ENCODE assay signal across 22 cellular contexts in the genomic region with DNA sequence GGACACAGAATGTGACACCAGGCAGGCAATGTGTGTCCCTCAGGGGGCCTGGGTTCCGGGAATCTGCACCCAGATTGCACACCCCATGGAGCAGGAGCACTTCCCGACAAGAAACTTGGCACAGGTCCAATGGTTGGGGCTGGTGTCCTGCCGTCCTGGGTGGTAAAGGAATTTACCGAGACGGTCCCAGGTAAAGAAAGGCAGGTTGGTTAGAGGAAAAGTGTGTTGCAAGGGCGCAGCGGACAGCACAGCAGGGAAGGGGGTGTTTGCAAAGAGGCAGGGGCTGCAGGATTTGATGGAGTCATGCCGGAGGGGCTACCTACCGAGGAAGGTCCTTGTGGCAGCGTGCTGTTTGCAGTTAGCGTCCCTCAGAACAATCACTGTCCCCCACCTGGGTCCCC.
DNase-seq lines count a peak whose midpoint lies in the region; ATAC-seq, FAIRE-seq and TF ChIP-seq lines count a peak whose summit lies in the region.
"Had no signal": no experiment of that assay in that cellular context is flagged by ENCODE, and none has a peak within 500 bp of the region (broad histone marks: within the 10 kb centered on the region; RNA-seq: fewer than 3 reads in every experiment).

No MANE protein-coding gene starts in this region.

- no peaks in the 10 kb centered on the region for H3K9me3 ChIP-seq in K562 (replicated peaks; ENCODE audit: control insufficient read depth, insufficient read depth, low read depth, low read length)
- H3K9me3 ChIP-seq: HAP-1 had no signal

- WGBS in K562 (ENCODE audit: insufficient coverage, low coverage, missing lambda C conversion rate): 4% methylated on average over 10 of the region's 11 CpGs

- no peak overlapping the region for H3K4me2 ChIP-seq in K562 (ENCODE audit: insufficient read depth, low read length)

- peaks cover 8% of the 10 kb centered on the region for H3K27me3 Mint-ChIP-seq in type B pancreatic cell

- no peaks in the 10 kb centered on the region for H3K4me1 Mint-ChIP-seq in type B pancreatic cell (ENCODE audit: unreplicated experiment)
- H3K4me1 Mint-ChIP-seq: B cell; CD4-positive, alpha-beta memory T cell; IgD-negative memory B cell had no signal

- intact Hi-C loops in K562 (cut with micrococcal nuclease): no loop called here

- no peak for TF ChIP-seq RAD21 in K562 (CRISPR knock-in tag; conservative IDR thresholded peaks at IDR 0.05 in 1 of 2, IDR thresholded peaks at IDR 0.05 in 1 of 2)

- no peak overlapping the region for H3K27ac Mint-ChIP-seq in type B pancreatic cell
- H3K27ac Mint-ChIP-seq: B cell; CD4-positive, alpha-beta memory T cell; HFFc6; IgD-negative memory B cell had no signal

- TF ChIP-seq EP300 in K562 (IDR thresholded peaks at IDR 0.05; ENCODE audit: low read length): no peak

- POLR2A ChIA-PET in K562 (lab: Yijun Ruan, JAX): interaction anchor here (1.0 kb wide), 1 partner anchor 13 kb away, joined by 3 read pairs; no protein-coding TSS in a partner anchor

- H3K79me2 ChIP-seq in K562 (ENCODE audit: control insufficient read depth, insufficient read depth, low read length): no peaks in the 10 kb centered on the region

- H3K9me1 ChIP-seq in K562 (ENCODE audit: control insufficient read depth, insufficient read depth, low read length): no peaks in the 10 kb centered on the region

- no peaks in the 10 kb centered on the region for H3K4me1 ChIP-seq in K562 (replicated peaks in 1 of 2; ENCODE audit: control insufficient read depth in 2 of 2, insufficient read depth in 2 of 2, low read length in 2 of 2)
- H3K4me1 ChIP-seq: HAP-1 had no signal

- H3K4me3 ChIP-seq in K562: no peak overlapping the region
- H3K4me3 ChIP-seq: HAP-1 had no signal

- no peak for FAIRE-seq in K562 (lab: Jason Lieb, UNC)
- FAIRE-seq: D721Med, GM12892 had no signal

- in situ Hi-C loops in K562 (cut with MboI): no loop called here

- H3K27ac ChIP-seq in K562 (ENCODE audit: extremely low read depth, low read depth, low read length): no peak overlapping the region

- CTCF ChIA-PET in K562 (lab: Yijun Ruan, JAX; ENCODE audit: low intra/inter-chr PET ratio): no interaction called here

- H3K27me3 ChIP-seq in K562 (ENCODE audit: control insufficient read depth in 2 of 2, insufficient read depth in 2 of 2, low read length in 2 of 2): peaks cover 0 to 8% of the 10 kb centered on the region in 2 experiments; a peak in 1 of 5 replicates

- no peak for TF ChIP-seq POLR2A in K562 (conservative IDR thresholded peaks at IDR 0.05)

- peak; percentile 38 for DNase-seq in activated effector memory CD4-positive, alpha-beta T cell treated with anti-CD3 and anti-CD28 coated beads, Interleukin-2, amount 50 U/mL, for 16 hours
- DNase-seq in activated effector memory CD4-positive, alpha-beta T cell treated with Interleukin-2 at 50 U/mL for 16 hours: no peak
- DNase-seq in K562 (ENCODE audit: extremely low read depth in 1 of 4, low spot score in 3 of 4) (no peak), mesenteric fat pad (ENCODE audit: low spot score) (peak; percentile 79), type B pancreatic cell (ENCODE audit: extremely low spot score, unreplicated experiment) (peak; percentile 54), NCI-H1694 treated with DMSO at 0.1 percent for 48 hours (lab: John Stamatoyannopoulos, UW) (no peak), NCI-H226 (no peak)
- DNase-seq: 8988T; ACHN; C1 segment of cervical spinal cord; CD4-positive, alpha-beta memory T cell; DMS153; DND-41; GDM1; GOT3; HFFc6 had no signal

- H3K9ac ChIP-seq in K562 (ENCODE audit: insufficient read depth in 1 of 2, low read depth in 2 of 2, low read length in 2 of 2): no peak overlapping the region

- no peak for TF ChIP-seq CTCF in K562 (IDR thresholded peaks at IDR 0.05 in 2 of 3, conservative IDR thresholded peaks at IDR 0.05 in 1 of 3; ENCODE audit: insufficient read depth in 2 of 3, low read depth in 1 of 3, low read length in 3 of 3)
- TF ChIP-seq CTCF in type B pancreatic cell (conservative IDR thresholded peaks at IDR 0.05): no peak

- no peaks in the 10 kb centered on the region for H3K36me3 Mint-ChIP-seq in type B pancreatic cell
- H3K36me3 Mint-ChIP-seq: CD4-positive, alpha-beta memory T cell had no signal

- H2AFZ ChIP-seq in K562 (ENCODE audit: low read depth, low read length): no peak overlapping the region

- no peaks in the 10 kb centered on the region for H3K36me3 ChIP-seq in K562 (ENCODE audit: control insufficient read depth, insufficient read depth, low read length)
- H3K36me3 ChIP-seq: HAP-1 had no signal

- ATAC-seq in K562: no peak
- no peak for ATAC-seq in HG03439 (IDR thresholded peaks at IDR 0.05; ENCODE audit: unreplicated experiment)

- H4K20me1 ChIP-seq in K562 (replicated peaks; ENCODE audit: control insufficient read depth, insufficient read depth, low read length): no peaks in the 10 kb centered on the region

- BruUV-seq in K562 (replicated peaks; lab: Mats Ljungman, UMichigan): no TSS peak

- no peak overlapping the region for H3K4me3 Mint-ChIP-seq in type B pancreatic cell
- H3K4me3 Mint-ChIP-seq: B cell; CD4-positive, alpha-beta memory T cell; HFFc6; IgD-negative memory B cell had no signal

- no peaks in the 10 kb centered on the region for H3K9me3 Mint-ChIP-seq in type B pancreatic cell

TF ChIP-seq in K562, 482 proteins besides CTCF, POLR2A, EP300 and RAD21:
- TF ChIP-seq NFIC (IDR thresholded peaks at IDR 0.05) (peak; percentile 70), SUPT5H (IDR thresholded peaks at IDR 0.05) (no peak)

Comparison
In these comparisons a context has a peak if more than half of its experiments do, and no peak if none do; other contexts are left out.
1. DNase-seq: peak in activated effector memory CD4-positive, alpha-beta T cell treated with anti-CD3 and anti-CD28 coated beads, Interleukin-2, amount 50 U/mL, for 16 hours (single experiment), mesenteric fat pad (single experiment) and type B pancreatic cell (single experiment); none in activated effector memory CD4-positive, alpha-beta T cell treated with Interleukin-2 at 50 U/mL for 16 hours (single experiment), K562 (0 of 4), NCI-H1694 treated with DMSO at 0.1 percent for 48 hours (single experiment) and NCI-H226 (single experiment).